ENCODE assay signal across 1 cellular context in the genomic region with DNA sequence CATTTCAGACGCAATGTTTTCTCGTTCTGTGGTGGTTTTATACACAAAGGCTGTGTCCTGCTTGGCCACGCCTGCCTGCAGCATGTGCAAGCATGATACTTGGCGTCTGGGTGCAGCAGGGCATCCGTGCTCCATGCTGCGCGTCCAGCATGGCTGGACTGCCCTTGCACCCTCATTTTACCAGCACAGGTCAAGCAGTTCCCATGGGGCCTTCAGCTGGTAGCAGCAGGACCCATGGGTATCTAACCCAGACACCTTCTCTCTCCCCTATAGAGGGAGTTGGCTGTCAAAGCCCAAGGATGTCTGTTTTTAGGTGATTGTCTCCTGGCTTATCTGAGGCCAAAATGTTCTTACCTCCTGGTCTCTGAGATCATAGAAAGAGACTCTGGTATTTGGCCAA.
TF ChIP-seq lines count a peak whose summit lies in the region.

No MANE protein-coding gene starts in this region.

TF ChIP-seq in K562, 482 proteins besides CTCF, POLR2A, EP300 and RAD21 (continued from another document and continues in another):
- TF ChIP-seq PRDM10 (IDR thresholded peaks at IDR 0.05; ENCODE audit: partially characterized antibody) (no peak), MTF1 (CRISPR knock-in tag; IDR thresholded peaks at IDR 0.05; ENCODE audit: borderline replicate concordance) (no peak), NEUROD1 (IDR thresholded peaks at IDR 0.05; ENCODE audit: borderline replicate concordance, low read depth, low read length, partially characterized antibody) (no peak), ZSCAN32 (CRISPR knock-in tag; IDR thresholded peaks at IDR 0.05) (no peak), CCAR2 (IDR thresholded peaks at IDR 0.05; ENCODE audit: low read depth, low read length) (no peak), JUND (IDR thresholded peaks at IDR 0.05; ENCODE audit: borderline replicate concordance, low read depth, low read length) (peak; percentile 35; the same call in 1 of the 2 replicates), JUND (tag; IDR thresholded peaks at IDR 0.05; ENCODE audit: borderline replicate concordance, low read depth, low read length) (no peak), ZKSCAN3 (CRISPR knock-in tag; IDR thresholded peaks at IDR 0.05) (no peak), RAD51 (IDR thresholded peaks at IDR 0.05; ENCODE audit: borderline replicate concordance, low read depth) (no peak), ZNF143 (CRISPR knock-in tag; IDR thresholded peaks at IDR 0.05) (no peak), SMC3 (conservative IDR thresholded peaks at IDR 0.05; ENCODE audit: insufficient read depth, low read depth, low read length) (no peak), POLR2B (IDR thresholded peaks at IDR 0.05; ENCODE audit: low read depth, partially characterized antibody) (no peak), GMEB1 (CRISPR knock-in tag; IDR thresholded peaks at IDR 0.05) (no peak), ZNF263 (CRISPR knock-in tag; IDR thresholded peaks at IDR 0.05; ENCODE audit: borderline replicate concordance) (no peak), TRIM24 (IDR thresholded peaks at IDR 0.05) (peak; percentile 90 to 92), TEAD4 (IDR thresholded peaks at IDR 0.05; ENCODE audit: low read length) (peak; percentile 97), TEAD4 (CRISPR knock-in tag; IDR thresholded peaks at IDR 0.05; ENCODE audit: borderline replicate concordance) (no peak), TAF9B (IDR thresholded peaks at IDR 0.05; ENCODE audit: partially characterized antibody) (no peak), GATA2 (CRISPR knock-in tag; IDR thresholded peaks at IDR 0.05) (peak; percentile 94), JUN (IDR thresholded peaks at IDR 0.05; ENCODE audit: borderline replicate concordance, low read depth, low read length) (no peak), JUN (CRISPR knock-in tag; IDR thresholded peaks at IDR 0.05; ENCODE audit: borderline replicate concordance) (no peak), ZNF41 (CRISPR knock-in tag; conservative IDR thresholded peaks at IDR 0.05) (no peak), SMARCB1 (IDR thresholded peaks at IDR 0.05; ENCODE audit: insufficient read length, low read depth) (no peak), DEAF1 (CRISPR knock-in tag; IDR thresholded peaks at IDR 0.05) (no peak), RBM34 (IDR thresholded peaks at IDR 0.05; ENCODE audit: borderline replicate concordance, insufficient read depth, low read length) (no peak), SMARCA4 (IDR thresholded peaks at IDR 0.05) (peak; percentile 89), CBX5 (IDR thresholded peaks at IDR 0.05; ENCODE audit: borderline replicate concordance, low read depth) (no peak), ZNF668 (CRISPR knock-in tag; IDR thresholded peaks at IDR 0.05) (no peak), ZNF146 (CRISPR knock-in tag; IDR thresholded peaks at IDR 0.05; ENCODE audit: unreplicated experiment) (no peak), NBN (IDR thresholded peaks at IDR 0.05; ENCODE audit: low read depth) (no peak), DNMT1 (IDR thresholded peaks at IDR 0.05) (no peak), BRF2 (IDR thresholded peaks at IDR 0.05; ENCODE audit: borderline replicate concordance, insufficient read depth, insufficient read length) (no peak)
- TF ChIP-seq, protein P1, sequence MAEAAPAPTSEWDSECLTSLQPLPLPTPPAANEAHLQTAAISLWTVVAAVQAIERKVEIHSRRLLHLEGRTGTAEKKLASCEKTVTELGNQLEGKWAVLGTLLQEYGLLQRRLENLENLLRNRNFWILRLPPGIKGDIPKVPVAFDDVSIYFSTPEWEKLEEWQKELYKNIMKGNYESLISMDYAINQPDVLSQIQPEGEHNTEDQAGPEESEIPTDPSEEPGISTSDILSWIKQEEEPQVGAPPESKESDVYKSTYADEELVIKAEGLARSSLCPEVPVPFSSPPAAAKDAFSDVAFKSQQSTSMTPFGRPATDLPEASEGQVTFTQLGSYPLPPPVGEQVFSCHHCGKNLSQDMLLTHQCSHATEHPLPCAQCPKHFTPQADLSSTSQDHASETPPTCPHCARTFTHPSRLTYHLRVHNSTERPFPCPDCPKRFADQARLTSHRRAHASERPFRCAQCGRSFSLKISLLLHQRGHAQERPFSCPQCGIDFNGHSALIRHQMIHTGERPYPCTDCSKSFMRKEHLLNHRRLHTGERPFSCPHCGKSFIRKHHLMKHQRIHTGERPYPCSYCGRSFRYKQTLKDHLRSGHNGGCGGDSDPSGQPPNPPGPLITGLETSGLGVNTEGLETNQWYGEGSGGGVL (CRISPR knock-in tag; IDR thresholded peaks at IDR 0.05), result no peak
- TF ChIP-seq, protein P2, sequence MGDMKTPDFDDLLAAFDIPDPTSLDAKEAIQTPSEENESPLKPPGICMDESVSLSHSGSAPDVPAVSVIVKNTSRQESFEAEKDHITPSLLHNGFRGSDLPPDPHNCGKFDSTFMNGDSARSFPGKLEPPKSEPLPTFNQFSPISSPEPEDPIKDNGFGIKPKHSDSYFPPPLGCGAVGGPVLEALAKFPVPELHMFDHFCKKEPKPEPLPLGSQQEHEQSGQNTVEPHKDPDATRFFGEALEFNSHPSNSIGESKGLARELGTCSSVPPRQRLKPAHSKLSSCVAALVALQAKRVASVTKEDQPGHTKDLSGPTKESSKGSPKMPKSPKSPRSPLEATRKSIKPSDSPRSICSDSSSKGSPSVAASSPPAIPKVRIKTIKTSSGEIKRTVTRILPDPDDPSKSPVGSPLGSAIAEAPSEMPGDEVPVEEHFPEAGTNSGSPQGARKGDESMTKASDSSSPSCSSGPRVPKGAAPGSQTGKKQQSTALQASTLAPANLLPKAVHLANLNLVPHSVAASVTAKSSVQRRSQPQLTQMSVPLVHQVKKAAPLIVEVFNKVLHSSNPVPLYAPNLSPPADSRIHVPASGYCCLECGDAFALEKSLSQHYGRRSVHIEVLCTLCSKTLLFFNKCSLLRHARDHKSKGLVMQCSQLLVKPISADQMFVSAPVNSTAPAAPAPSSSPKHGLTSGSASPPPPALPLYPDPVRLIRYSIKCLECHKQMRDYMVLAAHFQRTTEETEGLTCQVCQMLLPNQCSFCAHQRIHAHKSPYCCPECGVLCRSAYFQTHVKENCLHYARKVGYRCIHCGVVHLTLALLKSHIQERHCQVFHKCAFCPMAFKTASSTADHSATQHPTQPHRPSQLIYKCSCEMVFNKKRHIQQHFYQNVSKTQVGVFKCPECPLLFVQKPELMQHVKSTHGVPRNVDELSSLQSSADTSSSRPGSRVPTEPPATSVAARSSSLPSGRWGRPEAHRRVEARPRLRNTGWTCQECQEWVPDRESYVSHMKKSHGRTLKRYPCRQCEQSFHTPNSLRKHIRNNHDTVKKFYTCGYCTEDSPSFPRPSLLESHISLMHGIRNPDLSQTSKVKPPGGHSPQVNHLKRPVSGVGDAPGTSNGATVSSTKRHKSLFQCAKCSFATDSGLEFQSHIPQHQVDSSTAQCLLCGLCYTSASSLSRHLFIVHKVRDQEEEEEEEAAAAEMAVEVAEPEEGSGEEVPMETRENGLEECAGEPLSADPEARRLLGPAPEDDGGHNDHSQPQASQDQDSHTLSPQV (IDR thresholded peaks at IDR 0.05), result peak; percentile 81
- TF ChIP-seq, protein P3, sequence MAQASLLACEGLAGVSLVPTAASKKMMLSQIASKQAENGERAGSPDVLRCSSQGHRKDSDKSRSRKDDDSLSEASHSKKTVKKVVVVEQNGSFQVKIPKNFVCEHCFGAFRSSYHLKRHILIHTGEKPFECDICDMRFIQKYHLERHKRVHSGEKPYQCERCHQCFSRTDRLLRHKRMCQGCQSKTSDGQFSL (CRISPR knock-in tag; IDR thresholded peaks at IDR 0.05), result no peak
- TF ChIP-seq, protein P3 (tag; IDR thresholded peaks at IDR 0.05), result no peak
- TF ChIP-seq, protein P4, sequence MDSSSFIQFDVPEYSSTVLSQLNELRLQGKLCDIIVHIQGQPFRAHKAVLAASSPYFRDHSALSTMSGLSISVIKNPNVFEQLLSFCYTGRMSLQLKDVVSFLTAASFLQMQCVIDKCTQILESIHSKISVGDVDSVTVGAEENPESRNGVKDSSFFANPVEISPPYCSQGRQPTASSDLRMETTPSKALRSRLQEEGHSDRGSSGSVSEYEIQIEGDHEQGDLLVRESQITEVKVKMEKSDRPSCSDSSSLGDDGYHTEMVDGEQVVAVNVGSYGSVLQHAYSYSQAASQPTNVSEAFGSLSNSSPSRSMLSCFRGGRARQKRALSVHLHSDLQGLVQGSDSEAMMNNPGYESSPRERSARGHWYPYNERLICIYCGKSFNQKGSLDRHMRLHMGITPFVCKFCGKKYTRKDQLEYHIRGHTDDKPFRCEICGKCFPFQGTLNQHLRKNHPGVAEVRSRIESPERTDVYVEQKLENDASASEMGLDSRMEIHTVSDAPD (CRISPR knock-in tag; IDR thresholded peaks at IDR 0.05), result no peak
- TF ChIP-seq, protein P5, sequence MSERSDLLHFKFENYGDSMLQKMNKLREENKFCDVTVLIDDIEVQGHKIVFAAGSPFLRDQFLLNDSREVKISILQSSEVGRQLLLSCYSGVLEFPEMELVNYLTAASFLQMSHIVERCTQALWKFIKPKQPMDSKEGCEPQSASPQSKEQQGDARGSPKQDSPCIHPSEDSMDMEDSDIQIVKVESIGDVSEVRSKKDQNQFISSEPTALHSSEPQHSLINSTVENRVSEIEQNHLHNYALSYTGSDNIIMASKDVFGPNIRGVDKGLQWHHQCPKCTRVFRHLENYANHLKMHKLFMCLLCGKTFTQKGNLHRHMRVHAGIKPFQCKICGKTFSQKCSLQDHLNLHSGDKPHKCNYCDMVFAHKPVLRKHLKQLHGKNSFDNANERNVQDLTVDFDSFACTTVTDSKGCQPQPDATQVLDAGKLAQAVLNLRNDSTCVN (CRISPR knock-in tag; IDR thresholded peaks at IDR 0.05), result no peak
- TF ChIP-seq, protein P6, sequence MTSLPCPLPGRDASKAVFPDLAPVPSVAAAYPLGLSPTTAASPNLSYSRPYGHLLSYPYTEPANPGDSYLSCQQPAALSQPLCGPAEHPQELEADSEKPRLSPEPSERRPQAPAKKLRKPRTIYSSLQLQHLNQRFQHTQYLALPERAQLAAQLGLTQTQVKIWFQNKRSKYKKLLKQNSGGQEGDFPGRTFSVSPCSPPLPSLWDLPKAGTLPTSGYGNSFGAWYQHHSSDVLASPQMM (CRISPR knock-in tag; IDR thresholded peaks at IDR 0.05), result no peak
